ENCODE assay signal across 37 cellular contexts in genomic region chrX:29922607-29923006, GRCh38.
"Had no signal": no experiment of that assay in that cellular context is flagged by ENCODE, and none has a peak within 500 bp of the region (broad histone marks: within the 10 kb centered on the region; RNA-seq: fewer than 3 reads in every experiment).

No MANE protein-coding gene starts in this region.

- H3K36me3 ChIP-seq: ascending aorta, brain microvascular endothelial cell, breast epithelium had no signal

- H3K4me3 ChIP-seq: ascending aorta, body of pancreas, breast epithelium had no signal

- H3K27ac Mint-ChIP-seq: activated B cell treated with CpG ODN at 0.5 μM for 24 hours; activated CD4-positive, alpha-beta memory T cell treated with anti-CD3 and anti-CD28 coated beads for 36 hours; activated CD4-positive, alpha-beta T cell treated with anti-CD3 and anti-CD28 coated beads, Interleukin-2, amount 10 ng/mL, durations not matched to agents 24 days and 14 days; activated CD8-positive, alpha-beta T cell treated with anti-CD3 and anti-CD28 coated beads for 36 hours; activated naive CD4-positive, alpha-beta T cell treated with anti-CD3 and anti-CD28 coated beads, Interleukin-2, amount 10 ng/mL, durations not matched to agents 7 days and 5 days; activated naive CD4-positive, alpha-beta T cell treated with anti-CD3 and anti-CD28 coated beads, Interleukin-2, amount 50 U/mL, for 24 hours; activated naive CD8-positive, alpha-beta T cell; activated naive CD8-positive, alpha-beta T cell treated with anti-CD3 and anti-CD28 coated beads, Interleukin-2, amount 10 ng/mL, durations not matched to agents 7 days and 5 days; activated naive CD8-positive, alpha-beta T cell treated with anti-CD3 and anti-CD28 coated beads, Interleukin-2, amount 50 U/mL, for 24 hours; activated T-cell treated with anti-CD3 and anti-CD28 coated beads, Interleukin-2, amount 50 U/mL, for 72 hours; activated T-helper 1 cell treated with anti-CD3 and anti-CD28 coated beads, Interleukin-12 subunit alpha, Interleukin-12 subunit beta, Interleukin-2, Interleukin-4 antibody, amounts not matched to agents 30 ng/mL and 10 ng/mL and 1 ng/mL, durations not matched to agents 14 hours and 24 hours and 36 hours; activated T-helper 17 cell treated with anti-CD3 and anti-CD28 coated beads, Interleukin-2, amount 50 U/mL, for 72 hours; T-helper 1 cell treated with Interleukin-12 subunit alpha and Interleukin-12 subunit beta and Interleukin-4 antibody, amounts not matched to agents 30 μg/mL and 1 μg/mL, for 36 hours; T-helper 2 cell treated with Interferon-gamma antibody and Interleukin-4, amounts not matched to agents 5 μg/mL and 100 μg/mL, for 36 hours had no signal

- H3K36me3 Mint-ChIP-seq: activated CD4-positive, alpha-beta memory T cell treated with anti-CD3 and anti-CD28 coated beads for 36 hours; activated naive CD4-positive, alpha-beta T cell treated with anti-CD3 and anti-CD28 coated beads, Interleukin-2, amount 10 ng/mL, durations not matched to agents 7 days and 5 days; activated naive CD4-positive, alpha-beta T cell treated with anti-CD3 and anti-CD28 coated beads, Interleukin-2, amount 50 U/mL, for 24 hours; activated naive CD8-positive, alpha-beta T cell; activated naive CD8-positive, alpha-beta T cell treated with anti-CD3 and anti-CD28 coated beads, Interleukin-2, amount 10 ng/mL, durations not matched to agents 7 days and 5 days had no signal

- H3K4me1 Mint-ChIP-seq: activated B cell treated with CpG ODN at 0.5 μM for 24 hours; activated CD4-positive, alpha-beta T cell treated with anti-CD3 and anti-CD28 coated beads, Interleukin-2, amount 10 ng/mL, durations not matched to agents 24 days and 14 days; activated naive CD4-positive, alpha-beta T cell treated with anti-CD3 and anti-CD28 coated beads, Interleukin-2, amount 10 ng/mL, durations not matched to agents 7 days and 5 days; activated naive CD4-positive, alpha-beta T cell treated with anti-CD3 and anti-CD28 coated beads, Interleukin-2, amount 50 U/mL, for 24 hours; activated naive CD8-positive, alpha-beta T cell treated with anti-CD3 and anti-CD28 coated beads, Interleukin-2, amount 10 ng/mL, durations not matched to agents 7 days and 5 days; activated naive CD8-positive, alpha-beta T cell treated with anti-CD3 and anti-CD28 coated beads, Interleukin-2, amount 50 U/mL, for 24 hours; activated T-helper 17 cell treated with anti-CD3 and anti-CD28 coated beads, Interleukin-2, amount 50 U/mL, for 72 hours had no signal

- H3K27me3 Mint-ChIP-seq: activated B cell treated with CpG ODN at 0.5 μM for 24 hours; activated CD4-positive, alpha-beta memory T cell treated with anti-CD3 and anti-CD28 coated beads for 36 hours; activated CD4-positive, alpha-beta T cell treated with anti-CD3 and anti-CD28 coated beads, Interleukin-2, amount 10 ng/mL, durations not matched to agents 24 days and 14 days; activated CD8-positive, alpha-beta T cell treated with anti-CD3 and anti-CD28 coated beads for 36 hours; activated naive CD4-positive, alpha-beta T cell treated with anti-CD3 and anti-CD28 coated beads, Interleukin-2, amount 10 ng/mL, durations not matched to agents 7 days and 5 days; activated naive CD4-positive, alpha-beta T cell treated with anti-CD3 and anti-CD28 coated beads, Interleukin-2, amount 50 U/mL, for 24 hours; activated naive CD8-positive, alpha-beta T cell; activated naive CD8-positive, alpha-beta T cell treated with anti-CD3 and anti-CD28 coated beads, Interleukin-2, amount 10 ng/mL, durations not matched to agents 7 days and 5 days; activated naive CD8-positive, alpha-beta T cell treated with anti-CD3 and anti-CD28 coated beads, Interleukin-2, amount 50 U/mL, for 24 hours; activated T-helper 17 cell treated with anti-CD3 and anti-CD28 coated beads, Interleukin-2, amount 50 U/mL, for 72 hours had no signal

- DNase-seq: activated B cell treated with CpG ODN at 0.5 μM for 24 hours; activated CD4-positive, alpha-beta memory T cell treated with anti-CD3 and anti-CD28 coated beads for 36 hours; activated CD4-positive, alpha-beta T cell treated with anti-CD3 and anti-CD28 coated beads for 4 hours; activated CD4-positive, alpha-beta T cell treated with anti-CD3 and anti-CD28 coated beads, Interleukin-2, amount 10 ng/mL, durations not matched to agents 24 days and 14 days; activated CD4-positive, alpha-beta T cell treated with anti-CD3 and anti-CD28 coated beads, Interleukin-2, amount 50 U/mL, for 1 hour; activated CD4-positive, alpha-beta T cell treated with anti-CD3 and anti-CD28 coated beads, Interleukin-2, amount 50 U/mL, for 4 hours; activated CD4-positive, CD25-positive, alpha-beta regulatory T cell treated with anti-CD3 and anti-CD28 coated beads, Interleukin-2, amount 50 U/mL, for 72 hours; activated CD8-positive, alpha-beta memory T cell treated with anti-CD3 and anti-CD28 coated beads, Interleukin-2, amount 50 U/mL, for 4 hours; activated CD8-positive, alpha-beta T cell treated with anti-CD3 and anti-CD28 coated beads for 36 hours; activated effector memory CD4-positive, alpha-beta T cell treated with anti-CD3 and anti-CD28 coated beads, Interleukin-2, amount 50 U/mL, for 16 hours; activated gamma-delta T cell treated with Interleukin-2 at 50 U/mL for 16 hours; activated naive CD4-positive, alpha-beta T cell treated with anti-CD3 and anti-CD28 coated beads, Interleukin-2, amount 10 ng/mL, durations not matched to agents 7 days and 5 days; activated naive CD4-positive, alpha-beta T cell treated with Interleukin-2 at 50 U/mL for 16 hours; activated naive CD8-positive, alpha-beta T cell treated with anti-CD3 and anti-CD28 coated beads, Interleukin-2, amount 10 ng/mL, durations not matched to agents 7 days and 5 days; activated naive CD8-positive, alpha-beta T cell treated with anti-CD3 and anti-CD28 coated beads, Interleukin-2, amount 50 U/mL, for 24 hours; activated T-cell treated with anti-CD3 and anti-CD28 coated beads for 4 hours; activated T-cell treated with anti-CD3 and anti-CD28 coated beads, Interleukin-2, amount 50 U/mL, for 1 hour; activated T-cell treated with anti-CD3 and anti-CD28 coated beads, Interleukin-2, amount 50 U/mL, for 4 hours; activated T-cell treated with anti-CD3 and anti-CD28 coated beads, Interleukin-2, amount 50 U/mL, for 72 hours; amygdala; anterior cingulate cortex; body of pancreas; brain microvascular endothelial cell; central memory CD4-positive, alpha-beta T cell; T-helper 1 cell; T-helper 2 cell; T-helper 9 cell had no signal

- H3K9me3 ChIP-seq: ascending aorta, body of pancreas, breast epithelium had no signal

- H3K4me3 Mint-ChIP-seq: activated B cell treated with CpG ODN at 0.5 μM for 24 hours; activated CD4-positive, alpha-beta memory T cell treated with anti-CD3 and anti-CD28 coated beads for 36 hours; activated CD4-positive, alpha-beta T cell treated with anti-CD3 and anti-CD28 coated beads, Interleukin-2, amount 10 ng/mL, durations not matched to agents 24 days and 14 days; activated CD8-positive, alpha-beta T cell treated with anti-CD3 and anti-CD28 coated beads for 36 hours; activated naive CD4-positive, alpha-beta T cell treated with anti-CD3 and anti-CD28 coated beads, Interleukin-2, amount 10 ng/mL, durations not matched to agents 7 days and 5 days; activated naive CD4-positive, alpha-beta T cell treated with anti-CD3 and anti-CD28 coated beads, Interleukin-2, amount 50 U/mL, for 24 hours; activated naive CD8-positive, alpha-beta T cell; activated naive CD8-positive, alpha-beta T cell treated with anti-CD3 and anti-CD28 coated beads, Interleukin-2, amount 10 ng/mL, durations not matched to agents 7 days and 5 days; activated naive CD8-positive, alpha-beta T cell treated with anti-CD3 and anti-CD28 coated beads, Interleukin-2, amount 50 U/mL, for 24 hours; activated T-cell treated with anti-CD3 and anti-CD28 coated beads, Interleukin-2, amount 50 U/mL, for 4 hours; activated T-cell treated with anti-CD3 and anti-CD28 coated beads, Interleukin-2, amount 50 U/mL, for 72 hours; activated T-helper 1 cell treated with anti-CD3 and anti-CD28 coated beads, Interleukin-12 subunit alpha, Interleukin-12 subunit beta, Interleukin-2, Interleukin-4 antibody, amounts not matched to agents 30 ng/mL and 10 ng/mL and 1 ng/mL, durations not matched to agents 14 hours and 24 hours and 36 hours; activated T-helper 17 cell treated with anti-CD3 and anti-CD28 coated beads, Interleukin-2, amount 50 U/mL, for 72 hours; T-helper 1 cell treated with Interleukin-12 subunit alpha and Interleukin-12 subunit beta and Interleukin-4 antibody, amounts not matched to agents 30 μg/mL and 1 μg/mL, for 36 hours; T-helper 2 cell treated with Interferon-gamma antibody and Interleukin-4, amounts not matched to agents 5 μg/mL and 100 μg/mL, for 36 hours had no signal

- H3K27ac ChIP-seq: ascending aorta, body of pancreas, brain microvascular endothelial cell, breast epithelium, VCaP had no signal

- H3K9me3 Mint-ChIP-seq: activated B cell treated with CpG ODN at 0.5 μM for 24 hours; activated CD4-positive, alpha-beta memory T cell treated with anti-CD3 and anti-CD28 coated beads for 36 hours; activated CD4-positive, alpha-beta T cell treated with anti-CD3 and anti-CD28 coated beads, Interleukin-2, amount 10 ng/mL, durations not matched to agents 24 days and 14 days; activated CD8-positive, alpha-beta T cell treated with anti-CD3 and anti-CD28 coated beads for 36 hours; activated naive CD4-positive, alpha-beta T cell treated with anti-CD3 and anti-CD28 coated beads, Interleukin-2, amount 10 ng/mL, durations not matched to agents 7 days and 5 days; activated naive CD4-positive, alpha-beta T cell treated with anti-CD3 and anti-CD28 coated beads, Interleukin-2, amount 50 U/mL, for 24 hours; activated naive CD8-positive, alpha-beta T cell treated with anti-CD3 and anti-CD28 coated beads, Interleukin-2, amount 10 ng/mL, durations not matched to agents 7 days and 5 days; activated naive CD8-positive, alpha-beta T cell treated with anti-CD3 and anti-CD28 coated beads, Interleukin-2, amount 50 U/mL, for 24 hours; activated T-cell treated with anti-CD3 and anti-CD28 coated beads, Interleukin-2, amount 50 U/mL, for 4 hours; activated T-helper 1 cell treated with anti-CD3 and anti-CD28 coated beads, Interleukin-12 subunit alpha, Interleukin-12 subunit beta, Interleukin-2, Interleukin-4 antibody, amounts not matched to agents 30 ng/mL and 10 ng/mL and 1 ng/mL, durations not matched to agents 14 hours and 24 hours and 36 hours; T-helper 1 cell treated with Interleukin-12 subunit alpha and Interleukin-12 subunit beta and Interleukin-4 antibody, amounts not matched to agents 30 μg/mL and 1 μg/mL, for 36 hours; T-helper 2 cell treated with Interferon-gamma antibody and Interleukin-4, amounts not matched to agents 5 μg/mL and 100 μg/mL, for 36 hours had no signal

- ATAC-seq: activated CD8-positive, alpha-beta T cell treated with anti-CD3 and anti-CD28 coated beads for 36 hours; activated naive CD8-positive, alpha-beta T cell treated with anti-CD3 and anti-CD28 coated beads, Interleukin-2, amount 50 U/mL, for 24 hours; activated T-cell treated with anti-CD3 and anti-CD28 coated beads, Interleukin-2, amount 50 U/mL, for 4 hours; activated T-cell treated with anti-CD3 and anti-CD28 coated beads, Interleukin-2, amount 50 U/mL, for 72 hours; activated T-helper 17 cell treated with anti-CD3 and anti-CD28 coated beads, Interleukin-2, amount 50 U/mL, for 72 hours; body of pancreas had no signal

- FAIRE-seq: TTC549 had no signal

- H3K27me3 ChIP-seq: ascending aorta, body of pancreas, brain microvascular endothelial cell had no signal

- H3K4me1 ChIP-seq: ascending aorta, body of pancreas, breast epithelium had no signal
